2 cellular contexts compared by ENCODE assay signal in genomic region chr12:57864811-57865751, GRCh38.
A peak's percentile ranks its signal among the peaks of the same experiment; 100 is the strongest.
TF ChIP-seq lines count a peak whose summit lies in the region.

No MANE protein-coding gene starts in this region.

TF ChIP-seq in Ishikawa, 13 proteins besides CTCF, POLR2A, EP300 and RAD21 (continued from another document):
- TF ChIP-seq ZBTB7A (IDR thresholded peaks at IDR 0.05; ENCODE audit: low read depth) (no peak; the same call in 1 of the 2 replicates), MAX (IDR thresholded peaks at IDR 0.05) (peak; percentile 62; the same call in 1 of the 2 replicates), CREB1 (IDR thresholded peaks at IDR 0.05; ENCODE audit: low read depth) (0 out of 2 replicates have a peak, but pooled peaks have one; percentile 19), EGR1 (IDR thresholded peaks at IDR 0.05) (no peak), YY1 (IDR thresholded peaks at IDR 0.05; ENCODE audit: low read depth) (0 out of 2 replicates have a peak, but pooled peaks have one; percentile 24), FOXM1 (IDR thresholded peaks at IDR 0.05; ENCODE audit: borderline replicate concordance, low read depth) (peak; percentile 23; the same call in 1 of the 2 replicates), TAF1 (IDR thresholded peaks at IDR 0.05; ENCODE audit: low read depth) (peak; percentile 50; the same call in 1 of the 2 replicates), REST (IDR thresholded peaks at IDR 0.05; ENCODE audit: low read depth) (no peak), NFIC (IDR thresholded peaks at IDR 0.05) (no peak; the same call in 1 of the 2 replicates), TEAD4 (IDR thresholded peaks at IDR 0.05) (peak; percentile 89), USF1 (IDR thresholded peaks at IDR 0.05) (0 out of 2 replicates have a peak, but pooled peaks have one; percentile 3), TCF12 (IDR thresholded peaks at IDR 0.05; ENCODE audit: low read depth) (peak; percentile 57; the same call in 1 of the 2 replicates)

TF ChIP-seq in HepG2, 621 proteins besides CTCF, POLR2A, EP300 and RAD21 (continues in another document):
- TF ChIP-seq UBTF (CRISPR knock-in tag; IDR thresholded peaks at IDR 0.05): peak; percentile 71; the same call in 1 of the 2 replicates
- peak; percentile 53 for TF ChIP-seq ZMYM4 (CRISPR knock-in tag; IDR thresholded peaks at IDR 0.05)
- TF ChIP-seq JARID2 (CRISPR knock-in tag; IDR thresholded peaks at IDR 0.05; ENCODE audit: insufficient replicate concordance): no peak
- TF ChIP-seq KDM4B (CRISPR knock-in tag; IDR thresholded peaks at IDR 0.05): no peak
- peak; percentile 41; the same call in 1 of the 2 replicates for TF ChIP-seq ZSCAN31 (CRISPR knock-in tag; IDR thresholded peaks at IDR 0.05; ENCODE audit: low read depth)
- no peak for TF ChIP-seq ZNF552 (CRISPR knock-in tag; IDR thresholded peaks at IDR 0.05; ENCODE audit: borderline replicate concordance)
- peak; percentile 90 for TF ChIP-seq TFDP2 (CRISPR knock-in tag; IDR thresholded peaks at IDR 0.05)
- TF ChIP-seq ATF4 (CRISPR knock-in tag; IDR thresholded peaks at IDR 0.05): no peak
- no peak for TF ChIP-seq TRAFD1 (CRISPR knock-in tag; IDR thresholded peaks at IDR 0.05; ENCODE audit: borderline replicate concordance)
- no peak for TF ChIP-seq ZNF570 (CRISPR knock-in tag; IDR thresholded peaks at IDR 0.05; ENCODE audit: borderline replicate concordance)
- TF ChIP-seq PATZ1 (CRISPR knock-in tag; IDR thresholded peaks at IDR 0.05): peak; percentile 67
- TF ChIP-seq TBP (CRISPR knock-in tag; IDR thresholded peaks at IDR 0.05): no peak
- peak; percentile 38 for TF ChIP-seq SKI (IDR thresholded peaks at IDR 0.05; ENCODE audit: partially characterized antibody)
- TF ChIP-seq SALL1 (CRISPR knock-in tag; IDR thresholded peaks at IDR 0.05): peak; percentile 43; the same call in 1 of the 2 replicates
- TF ChIP-seq ATF2 (CRISPR knock-in tag; IDR thresholded peaks at IDR 0.05): 0 out of 2 replicates have a peak, but pooled peaks have one; percentile 12
- peak; percentile 83 for TF ChIP-seq ZNF687 (CRISPR knock-in tag; IDR thresholded peaks at IDR 0.05)
- TF ChIP-seq ZMYM3 (CRISPR knock-in tag; IDR thresholded peaks at IDR 0.05): no peak
- no peak for TF ChIP-seq LCORL (IDR thresholded peaks at IDR 0.05)
- peak; percentile 71; the same call in 1 of the 2 replicates for TF ChIP-seq LCORL (CRISPR knock-in tag; IDR thresholded peaks at IDR 0.05)
- no peak for TF ChIP-seq GTF2F1 (IDR thresholded peaks at IDR 0.05; ENCODE audit: low read length)
- 0 out of 2 replicates have a peak, but pooled peaks have one; percentile 41 for TF ChIP-seq GLI4 (CRISPR knock-in tag; IDR thresholded peaks at IDR 0.05; ENCODE audit: borderline replicate concordance)
- no peak for TF ChIP-seq ZNF275 (CRISPR knock-in tag; IDR thresholded peaks at IDR 0.05; ENCODE audit: borderline replicate concordance)
- peak; percentile 48; the same call in 1 of the 2 replicates for TF ChIP-seq ARID4A (CRISPR knock-in tag; IDR thresholded peaks at IDR 0.05; ENCODE audit: borderline replicate concordance)
- TF ChIP-seq ZNF317 (CRISPR knock-in tag; IDR thresholded peaks at IDR 0.05): no peak
- TF ChIP-seq PHF8 (CRISPR knock-in tag; IDR thresholded peaks at IDR 0.05): peak; percentile 22; the same call in 1 of the 2 replicates
- TF ChIP-seq ZNF503 (CRISPR knock-in tag; IDR thresholded peaks at IDR 0.05): 0 out of 2 replicates have a peak, but pooled peaks have one; percentile 31
